Comparison of ENCODE assay signal across 25 cellular contexts in the genomic region with DNA sequence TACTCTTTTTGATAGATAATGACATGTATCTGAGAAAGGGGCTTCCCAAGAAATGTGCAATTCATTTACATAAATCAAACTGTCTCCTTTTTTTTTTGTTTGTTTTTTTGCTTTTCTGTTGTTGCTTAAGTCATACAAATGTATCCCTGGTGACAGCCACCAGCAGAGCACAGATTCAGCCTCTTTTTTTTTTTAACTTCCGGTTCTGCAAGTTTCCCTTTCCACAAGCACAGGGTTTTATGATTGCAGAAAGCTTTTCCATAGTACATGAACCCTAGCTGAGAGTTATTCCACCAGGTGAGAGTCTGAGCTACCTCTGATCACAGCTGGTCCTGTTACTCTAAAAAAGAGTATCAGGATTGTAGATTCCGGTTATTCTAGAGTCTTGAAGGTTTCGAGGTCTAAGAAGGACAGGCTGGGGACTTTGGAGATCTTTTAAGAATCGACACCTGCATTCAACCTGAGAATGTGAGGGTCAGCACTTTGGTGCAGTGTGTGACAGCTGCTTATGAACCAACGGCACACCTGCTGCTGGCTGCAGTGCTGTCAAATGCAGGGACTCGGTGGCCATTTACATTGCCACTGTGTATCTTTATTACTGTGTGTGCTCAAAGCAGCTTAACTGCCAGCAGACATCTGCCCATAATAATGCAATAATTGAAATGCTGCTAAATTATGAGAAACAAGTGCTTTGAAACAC.
DNase-seq lines count a peak whose midpoint lies in the region; ATAC-seq, FAIRE-seq and TF ChIP-seq lines count a peak whose summit lies in the region.
"Had no signal": no experiment of that assay in that cellular context is flagged by ENCODE, and none has a peak within 500 bp of the region (broad histone marks: within the 10 kb centered on the region; RNA-seq: fewer than 3 reads in every experiment).

No MANE protein-coding gene starts in this region.

- DNase-seq in GM12865 (ENCODE audit: low read depth): peak; percentile 31
- DNase-seq in NCI-H146 (lab: John Stamatoyannopoulos, UW): peak; percentile 68
- DNase-seq in NCI-H748 (lab: John Stamatoyannopoulos, UW; ENCODE audit: unreplicated experiment): peak; percentile 88
- no peak for DNase-seq in nephron progenitor cell
- no peak for DNase-seq in GM12892 (ENCODE audit: insufficient read length)
- DNase-seq: activated CD4-positive, alpha-beta T cell treated with anti-CD3 and anti-CD28 coated beads, Interleukin-2, amount 50 U/mL, for 1 hour; activated CD8-positive, alpha-beta memory T cell treated with anti-CD3 and anti-CD28 coated beads, Interleukin-2, amount 50 U/mL, for 48 hours; activated naive CD8-positive, alpha-beta T cell treated with anti-CD3 and anti-CD28 coated beads, Interleukin-2, amount 50 U/mL, for 24 hours; body of pancreas; COR-L47; effector memory CD8-positive, alpha-beta T cell; GDM1; KBM-7; kidney; mammary epithelial cell; nucleus accumbens; spleen; stimulated activated CD4-positive, alpha-beta T cell treated with anti-CD3 and anti-CD28 coated beads, Interleukin-4, amount 100 ng/mL, for 4 hours; stomach; upper lobe of left lung had no signal

- H3K4me3 ChIP-seq in GM12865 (ENCODE audit: low read depth, low read length): no peak overlapping the region
- H3K4me3 ChIP-seq: body of pancreas, esophagus muscularis mucosa, GM23338, spleen, stomach, upper lobe of left lung had no signal

- H3K27ac Mint-ChIP-seq in nephron progenitor cell: peak overlapping the region; percentile 44
- H3K27ac Mint-ChIP-seq: activated naive CD8-positive, alpha-beta T cell treated with anti-CD3 and anti-CD28 coated beads, Interleukin-2, amount 50 U/mL, for 24 hours; effector memory CD8-positive, alpha-beta T cell; GM23338; T-helper 1 cell treated with Interleukin-12 subunit alpha and Interleukin-12 subunit beta and Interleukin-4 antibody, amounts not matched to agents 30 μg/mL and 1 μg/mL, for 36 hours had no signal

- TF ChIP-seq POLR2A in GM12892 (IDR thresholded peaks at IDR 0.05; ENCODE audit: low read depth, low read length): no peak

- H3K27me3 Mint-ChIP-seq in nephron progenitor cell (ENCODE audit: low read depth, poor library complexity): peaks cover 9% of the 10 kb centered on the region
- H3K27me3 Mint-ChIP-seq: activated naive CD8-positive, alpha-beta T cell treated with anti-CD3 and anti-CD28 coated beads, Interleukin-2, amount 50 U/mL, for 24 hours; effector memory CD8-positive, alpha-beta T cell had no signal

- ATAC-seq in HG03045 (IDR thresholded peaks at IDR 0.05; ENCODE audit: unreplicated experiment): no peak
- ATAC-seq in HG03095 (IDR thresholded peaks at IDR 0.05; ENCODE audit: unreplicated experiment): no peak
- ATAC-seq: activated naive CD8-positive, alpha-beta T cell treated with anti-CD3 and anti-CD28 coated beads, Interleukin-2, amount 50 U/mL, for 24 hours; body of pancreas; effector memory CD8-positive, alpha-beta T cell; GM23338 had no signal

- H3K4me3 Mint-ChIP-seq in nephron progenitor cell: no peak overlapping the region
- H3K4me3 Mint-ChIP-seq: activated naive CD8-positive, alpha-beta T cell treated with anti-CD3 and anti-CD28 coated beads, Interleukin-2, amount 50 U/mL, for 24 hours; effector memory CD8-positive, alpha-beta T cell; GM23338; T-helper 1 cell treated with Interleukin-12 subunit alpha and Interleukin-12 subunit beta and Interleukin-4 antibody, amounts not matched to agents 30 μg/mL and 1 μg/mL, for 36 hours had no signal

- no peaks in the 10 kb centered on the region for H3K9me3 Mint-ChIP-seq in nephron progenitor cell
- H3K9me3 Mint-ChIP-seq: GM23338; T-helper 1 cell treated with Interleukin-12 subunit alpha and Interleukin-12 subunit beta and Interleukin-4 antibody, amounts not matched to agents 30 μg/mL and 1 μg/mL, for 36 hours had no signal

- TF ChIP-seq CTCF in GM12865 (IDR thresholded peaks at IDR 0.05; ENCODE audit: insufficient read depth, low read depth, low read length, missing control alignments) (no peak), nephron progenitor cell (IDR thresholded peaks at IDR 0.05) (no peak)

- no peaks in the 10 kb centered on the region for H3K36me3 Mint-ChIP-seq in nephron progenitor cell (ENCODE audit: low read depth)

- no peaks in the 10 kb centered on the region for H3K4me1 Mint-ChIP-seq in nephron progenitor cell
- H3K4me1 Mint-ChIP-seq: activated naive CD8-positive, alpha-beta T cell treated with anti-CD3 and anti-CD28 coated beads, Interleukin-2, amount 50 U/mL, for 24 hours had no signal

- no peak for FAIRE-seq in GM12892 (lab: Jason Lieb, UNC)
- FAIRE-seq: kidney had no signal

Comparison
In these comparisons a context has a peak if more than half of its experiments do, and no peak if none do; other contexts are left out.
1. DNase-seq: peak in GM12865 (single experiment), NCI-H146 (single experiment) and NCI-H748 (single experiment); none in nephron progenitor cell (single experiment) and GM12892 (single experiment).